16 cellular contexts compared by ENCODE assay signal in genomic region chr5:157164521-157164920, GRCh38. TPM values are rescaled to one million over a fixed set of nuclear protein-coding genes. Genes with fewer than 3 reads are reported as not detected.
DNase-seq lines count a peak whose midpoint lies in the region; ATAC-seq and TF ChIP-seq lines count a peak whose summit lies in the region.
"Had no signal": no experiment of that assay in that cellular context is flagged by ENCODE, and none has a peak within 500 bp of the region (broad histone marks: within the 10 kb centered on the region; RNA-seq: fewer than 3 reads in every experiment).

No MANE protein-coding gene starts in this region.

- peak overlapping the region; percentile 43 for H3K27ac Mint-ChIP-seq in activated naive CD8-positive, alpha-beta T cell
- H3K27ac Mint-ChIP-seq in activated naive CD8-positive, alpha-beta T cell treated with anti-CD3 and anti-CD28 coated beads for 36 hours, result no peak overlapping the region
- H3K27ac Mint-ChIP-seq in activated CD8-positive, alpha-beta T cell treated with anti-CD3 and anti-CD28 coated beads for 36 hours, result peak overlapping the region; percentile 21
- no peak overlapping the region for H3K27ac Mint-ChIP-seq in osteocyte (ENCODE audit: unreplicated experiment)
- H3K27ac Mint-ChIP-seq: CD8-positive, alpha-beta T cell had no signal

- peak; percentile 12 for DNase-seq in activated CD4-positive, CD25-positive, alpha-beta regulatory T cell treated with anti-CD3 and anti-CD28 coated beads, Interleukin-2, amount 50 U/mL, for 72 hours
- no peak for DNase-seq in activated CD4-positive, CD25-positive, alpha-beta regulatory T cell (lab: John Stamatoyannopoulos, UW)
- no peak for DNase-seq in activated naive CD8-positive, alpha-beta T cell treated with anti-CD3 and anti-CD28 coated beads for 36 hours
- DNase-seq in activated CD8-positive, alpha-beta T cell treated with anti-CD3 and anti-CD28 coated beads for 36 hours, result no peak
- peak; percentile 17 for DNase-seq in osteocyte (ENCODE audit: extremely low spot score, unreplicated experiment)
- DNase-seq in DMS 273 treated with DMSO at 0.1 percent for 48 hours (lab: John Stamatoyannopoulos, UW), result no peak
- DNase-seq: CD8-positive, alpha-beta T cell; COR-L47; DND-41; GDM1 had no signal

- no peaks in the 10 kb centered on the region for H3K36me3 Mint-ChIP-seq in activated naive CD8-positive, alpha-beta T cell
- H3K36me3 Mint-ChIP-seq in activated naive CD8-positive, alpha-beta T cell treated with anti-CD3 and anti-CD28 coated beads for 36 hours, result peaks cover 15% of the 10 kb centered on the region
- H3K36me3 Mint-ChIP-seq in activated CD8-positive, alpha-beta T cell treated with anti-CD3 and anti-CD28 coated beads for 36 hours (ENCODE audit: low read depth), result peaks cover 6% of the 10 kb centered on the region
- no peaks in the 10 kb centered on the region for H3K36me3 Mint-ChIP-seq in osteocyte (ENCODE audit: unreplicated experiment)
- H3K36me3 Mint-ChIP-seq: CD14-positive monocyte; CD8-positive, alpha-beta T cell had no signal

- intact Hi-C loops in activated CD8-positive, alpha-beta T cell treated with anti-CD3 and anti-CD28 coated beads for 36 hours (cut with micrococcal nuclease), result no loop called here

- no peak for ATAC-seq in activated CD8-positive, alpha-beta T cell treated with anti-CD3 and anti-CD28 coated beads for 36 hours
- ATAC-seq in GM19324 (IDR thresholded peaks at IDR 0.05; ENCODE audit: low FRiP score, unreplicated experiment), result no peak
- ATAC-seq: CD8-positive, alpha-beta T cell had no signal

- H3K4me1 Mint-ChIP-seq in activated naive CD8-positive, alpha-beta T cell (ENCODE audit: low read depth), result peaks cover 69% of the 10 kb centered on the region
- peaks cover 62% of the 10 kb centered on the region for H3K4me1 Mint-ChIP-seq in activated naive CD8-positive, alpha-beta T cell treated with anti-CD3 and anti-CD28 coated beads for 36 hours
- H3K4me1 Mint-ChIP-seq in activated CD8-positive, alpha-beta T cell treated with anti-CD3 and anti-CD28 coated beads for 36 hours (ENCODE audit: low read depth), result peaks cover 65% of the 10 kb centered on the region
- no peaks in the 10 kb centered on the region for H3K4me1 Mint-ChIP-seq in osteocyte (ENCODE audit: unreplicated experiment)
- H3K4me1 Mint-ChIP-seq: CD14-positive monocyte had no signal

- H3K4me3 Mint-ChIP-seq in activated naive CD8-positive, alpha-beta T cell, result no peak overlapping the region
- H3K4me3 Mint-ChIP-seq in activated naive CD8-positive, alpha-beta T cell treated with anti-CD3 and anti-CD28 coated beads for 36 hours, result no peak overlapping the region
- H3K4me3 Mint-ChIP-seq in activated CD8-positive, alpha-beta T cell treated with anti-CD3 and anti-CD28 coated beads for 36 hours, result no peak overlapping the region
- H3K4me3 Mint-ChIP-seq in osteocyte (ENCODE audit: unreplicated experiment), result no peak overlapping the region
- H3K4me3 Mint-ChIP-seq: CD14-positive monocyte; CD8-positive, alpha-beta T cell had no signal

- no peak for TF ChIP-seq CTCF in activated CD8-positive, alpha-beta T cell treated with anti-CD3 and anti-CD28 coated beads for 36 hours (IDR thresholded peaks at IDR 0.05)
- TF ChIP-seq CTCF in osteocyte (IDR thresholded peaks at IDR 0.05), result no peak

- H3K27me3 Mint-ChIP-seq in activated naive CD8-positive, alpha-beta T cell, result no peaks in the 10 kb centered on the region
- no peaks in the 10 kb centered on the region for H3K27me3 Mint-ChIP-seq in activated naive CD8-positive, alpha-beta T cell treated with anti-CD3 and anti-CD28 coated beads for 36 hours
- no peaks in the 10 kb centered on the region for H3K27me3 Mint-ChIP-seq in activated CD8-positive, alpha-beta T cell treated with anti-CD3 and anti-CD28 coated beads for 36 hours
- peaks cover 38% of the 10 kb centered on the region for H3K27me3 Mint-ChIP-seq in osteocyte (ENCODE audit: unreplicated experiment)

- POLR2A ChIA-PET in activated CD8-positive, alpha-beta T cell treated with anti-CD3 and anti-CD28 coated beads for 36 hours (lab: Charles Lee), result interaction anchor here (1.2 to 50.1 kb wide), 3 partner anchors 12 to 67 kb away, joined by 4 to 1980 read pairs (median 280); partner anchors contain the start of gene ITK

- CTCF ChIA-PET in activated CD8-positive, alpha-beta T cell treated with anti-CD3 and anti-CD28 coated beads for 36 hours (lab: Charles Lee), result no interaction called here

- no peaks in the 10 kb centered on the region for H3K9me3 Mint-ChIP-seq in activated naive CD8-positive, alpha-beta T cell (ENCODE audit: low read depth)
- peaks cover 14% of the 10 kb centered on the region for H3K9me3 Mint-ChIP-seq in activated naive CD8-positive, alpha-beta T cell treated with anti-CD3 and anti-CD28 coated beads for 36 hours
- peaks cover under 1% of the 10 kb centered on the region for H3K9me3 Mint-ChIP-seq in activated CD8-positive, alpha-beta T cell treated with anti-CD3 and anti-CD28 coated beads for 36 hours
- no peaks in the 10 kb centered on the region for H3K9me3 Mint-ChIP-seq in osteocyte (ENCODE audit: unreplicated experiment)
- H3K9me3 Mint-ChIP-seq: CD8-positive, alpha-beta T cell had no signal

RNA-seq across cellular contexts. Expression of gene GARIN3, which starts 1.5 kb away (rescaled TPM):
- under 1 TPM; 0.46 to 0.47 TPM for total RNA-seq in activated naive CD8-positive, alpha-beta T cell treated with anti-CD3 and anti-CD28 coated beads for 36 hours
- total RNA-seq in activated CD8-positive, alpha-beta T cell treated with anti-CD3 and anti-CD28 coated beads for 36 hours, result 1 to 10 TPM in 1 of 2 experiments, under 1 TPM in 1; 0.77 to 1.1 TPM
- not detected in 2 replicates for total RNA-seq in osteocyte
- total RNA-seq: A673; CD8-positive, alpha-beta T cell; H1; HT1080 had no signal

RNA-seq across cellular contexts. Expression of gene ITK, which starts 16.1 kb away (rescaled TPM):
- 100 to 1,000 TPM; 200 to 204 TPM for total RNA-seq in activated naive CD8-positive, alpha-beta T cell treated with anti-CD3 and anti-CD28 coated beads for 36 hours
- total RNA-seq in activated CD8-positive, alpha-beta T cell treated with anti-CD3 and anti-CD28 coated beads for 36 hours, result 100 to 1,000 TPM; 229 to 236 TPM
- not detected in 2 replicates for total RNA-seq in osteocyte
- total RNA-seq: A673, H1, HT1080 had no signal

RNA-seq across cellular contexts. Expression of gene MED7, which starts 21.9 kb away (rescaled TPM):
- 10 to 100 TPM; 14.2 to 15.4 TPM for total RNA-seq in activated naive CD8-positive, alpha-beta T cell treated with anti-CD3 and anti-CD28 coated beads for 36 hours
- 10 to 100 TPM; 13.6 to 13.7 TPM for total RNA-seq in activated CD8-positive, alpha-beta T cell treated with anti-CD3 and anti-CD28 coated beads for 36 hours
- total RNA-seq in osteocyte, result 9.2 and 9.3 TPM in 2 replicates

RNA-seq across cellular contexts. Expression of gene HAVCR2, which starts 55.7 kb away (rescaled TPM):
- 10 to 100 TPM; 24.6 to 25.2 TPM for total RNA-seq in activated naive CD8-positive, alpha-beta T cell treated with anti-CD3 and anti-CD28 coated beads for 36 hours
- total RNA-seq in activated CD8-positive, alpha-beta T cell treated with anti-CD3 and anti-CD28 coated beads for 36 hours, result 10 to 100 TPM; 28.7 to 34.6 TPM
- total RNA-seq in osteocyte, result 0.21 TPM in 1 of 2 replicates, not detected in the other
- total RNA-seq: H1 had no signal

Comparison
In these comparisons a context has a peak if more than half of its experiments do, and no peak if none do; other contexts are left out.
1. DNase-seq: peak in activated CD4-positive, CD25-positive, alpha-beta regulatory T cell treated with anti-CD3 and anti-CD28 coated beads, Interleukin-2, amount 50 U/mL, for 72 hours (single experiment) and osteocyte (single experiment); none in activated CD4-positive, CD25-positive, alpha-beta regulatory T cell (0 of 4), activated naive CD8-positive, alpha-beta T cell treated with anti-CD3 and anti-CD28 coated beads for 36 hours (single experiment), activated CD8-positive, alpha-beta T cell treated with anti-CD3 and anti-CD28 coated beads for 36 hours (single experiment) and DMS 273 treated with DMSO at 0.1 percent for 48 hours (single experiment).
2. H3K27ac Mint-ChIP-seq: peak in activated naive CD8-positive, alpha-beta T cell (single experiment) and activated CD8-positive, alpha-beta T cell treated with anti-CD3 and anti-CD28 coated beads for 36 hours (single experiment); none in activated naive CD8-positive, alpha-beta T cell treated with anti-CD3 and anti-CD28 coated beads for 36 hours (single experiment) and osteocyte (single experiment).
3. RNA of gene ITK, which starts 16.1 kb away (total RNA-seq): 229 to 236 TPM in activated CD8-positive, alpha-beta T cell treated with anti-CD3 and anti-CD28 coated beads for 36 hours and 200 to 204 TPM in activated naive CD8-positive, alpha-beta T cell treated with anti-CD3 and anti-CD28 coated beads for 36 hours; not detected in osteocyte; every median in the first group is over 100 times any median in the second.